ENCODE assay signal across 8 cellular contexts in genomic region chr7:82605247-82605864, GRCh38.
DNase-seq lines count a peak whose midpoint lies in the region; ATAC-seq and TF ChIP-seq lines count a peak whose summit lies in the region.

No MANE protein-coding gene starts in this region.

- no peaks in the 10 kb centered on the region for H3K4me1 Mint-ChIP-seq in activated T-helper 17 cell treated with anti-CD3 and anti-CD28 coated beads, Interleukin-2, amount 50 U/mL, for 72 hours

- H3K27me3 Mint-ChIP-seq in activated T-helper 17 cell treated with anti-CD3 and anti-CD28 coated beads, Interleukin-2, amount 50 U/mL, for 72 hours = no peaks in the 10 kb centered on the region

- no peak overlapping the region for H3K4me3 Mint-ChIP-seq in activated T-helper 17 cell treated with anti-CD3 and anti-CD28 coated beads, Interleukin-2, amount 50 U/mL, for 72 hours

- no peak overlapping the region for H3K27ac Mint-ChIP-seq in activated T-helper 17 cell treated with anti-CD3 and anti-CD28 coated beads, Interleukin-2, amount 50 U/mL, for 72 hours

- no peaks in the 10 kb centered on the region for H3K9me3 Mint-ChIP-seq in activated T-helper 17 cell treated with anti-CD3 and anti-CD28 coated beads, Interleukin-2, amount 50 U/mL, for 72 hours

- peak; percentile 71 for TF ChIP-seq CTCF in retinal pigment epithelial cell (conservative IDR thresholded peaks at IDR 0.05; ENCODE audit: low read depth, low read length)

- DNase-seq in COLO668 (lab: John Stamatoyannopoulos, UW; ENCODE audit: unreplicated experiment) = peak; percentile 49
- DNase-seq in NAMALWA (ENCODE audit: low spot score) = peak; percentile 78
- DNase-seq in SHP77 treated with DMSO at 0.1 percent for 48 hours (lab: John Stamatoyannopoulos, UW) = peak; percentile 60
- DNase-seq in fibroblast of peridontal ligament (ENCODE audit: extremely low read depth) = peak; percentile 70
- DNase-seq in retinal pigment epithelial cell (ENCODE audit: low read depth) = no peak

- no peak overlapping the region for H3K4me3 ChIP-seq in retinal pigment epithelial cell (ENCODE audit: low read length)

- no peaks in the 10 kb centered on the region for H3K36me3 Mint-ChIP-seq in activated T-helper 17 cell treated with anti-CD3 and anti-CD28 coated beads, Interleukin-2, amount 50 U/mL, for 72 hours (ENCODE audit: low read depth)

- ATAC-seq in GM19043 (IDR thresholded peaks at IDR 0.05; ENCODE audit: low read depth, unreplicated experiment) (peak; percentile 62), GM18873 (IDR thresholded peaks at IDR 0.05; ENCODE audit: low FRiP score, unreplicated experiment) (no peak)
- no peak for ATAC-seq in activated T-helper 17 cell treated with anti-CD3 and anti-CD28 coated beads, Interleukin-2, amount 50 U/mL, for 72 hours (replicated peaks)
